Comparison of ENCODE assay signal across 7 cellular contexts in genomic region chr19:14516746-14517438, GRCh38. TPM values are rescaled to one million over a fixed set of nuclear protein-coding genes. Genes with fewer than 3 reads are reported as not detected.
DNase-seq lines count a peak whose midpoint lies in the region; ATAC-seq and TF ChIP-seq lines count a peak whose summit lies in the region.

No MANE protein-coding gene starts in this region.

- no peak for ATAC-seq in HCT116
- ATAC-seq in T-helper 17 cell = no peak
- no peak for ATAC-seq in HG03097 (IDR thresholded peaks at IDR 0.05; ENCODE audit: low FRiP score, unreplicated experiment)

- TSS peak; percentile 58 for BruUV-seq in HCT116 (replicated peaks; lab: Mats Ljungman, UMichigan)

- H3K27me3 Mint-ChIP-seq in T-helper 17 cell = no peaks in the 10 kb centered on the region

- TF ChIP-seq EP300 in sigmoid colon (IDR thresholded peaks at IDR 0.05) = no peak

- RAD21 ChIA-PET in HCT116 (lab: Charles Lee; ENCODE audit: low non-redundant PET in 1 of 2, low total read pairs in 2 of 2, uncharacterized antibody in 2 of 2, unreplicated experiment in 2 of 2) = interaction anchor here in 1 of 2 experiments (1.7 kb wide), 1 partner anchor 55 kb away, joined by 4 read pairs; the partner anchor contains the start of gene NDUFB7

- CTCF ChIA-PET in HCT116 (lab: Charles Lee) = interaction anchor here (1.9 kb wide), 1 partner anchor 38 kb away, joined by 4 read pairs; no protein-coding TSS in a partner anchor
- CTCF ChIA-PET in GM10248 (lab: Yijun Ruan, JAX) = interaction anchor here (2.0 kb wide), 2 partner anchors 10 to 11 kb away, joined by 8 to 10 read pairs; no protein-coding TSS in a partner anchor

- H3K36me3 ChIP-seq in HCT116 (ENCODE audit: control insufficient read depth in 1 of 2, insufficient read depth in 2 of 2, low read length in 2 of 2) (peaks cover 7 to 30% of the 10 kb centered on the region in 2 experiments; a peak in 3 of 4 replicates), sigmoid colon (peaks cover 17 to 32% (median 29%) of the 10 kb centered on the region in 4 donors)

- H3K36me3 Mint-ChIP-seq in T-helper 17 cell (ENCODE audit: low read depth) = peaks cover 8% of the 10 kb centered on the region

- no peak for TF ChIP-seq POLR2A in HCT116 (IDR thresholded peaks at IDR 0.05; ENCODE audit: borderline replicate concordance, extremely low read depth, insufficient read depth, insufficient read length)
- TF ChIP-seq POLR2A in sigmoid colon (IDR thresholded peaks at IDR 0.05) = no peak

- H3K9me2 ChIP-seq in HCT116 (ENCODE audit: insufficient read depth) = no peaks in the 10 kb centered on the region

- H3K27me3 ChIP-seq in HCT116 (ENCODE audit: insufficient read depth, low read length) = no peaks in the 10 kb centered on the region
- H3K27me3 ChIP-seq in sigmoid colon = no peaks in the 10 kb centered on the region

- peaks cover 42% of the 10 kb centered on the region for H3K4me1 Mint-ChIP-seq in T-helper 17 cell

- TF ChIP-seq CTCF in HCT116 (IDR thresholded peaks at IDR 0.05 in 2 of 3, conservative IDR thresholded peaks at IDR 0.05 in 1 of 3; ENCODE audit: borderline replicate concordance in 1 of 3, insufficient read depth in 1 of 3, low read depth in 2 of 3, low read length in 2 of 3) = no peak
- no peak for TF ChIP-seq CTCF in fibroblast of mammary gland (conservative IDR thresholded peaks at IDR 0.05; ENCODE audit: control insufficient read depth, insufficient read depth, low read depth, low read length)
- no peak for TF ChIP-seq CTCF in sigmoid colon (IDR thresholded peaks at IDR 0.05)
- no peak for TF ChIP-seq CTCF in GM10248 (IDR thresholded peaks at IDR 0.05; ENCODE audit: control extremely low read depth, extremely low read depth, low read depth, missing control alignments)

- peak overlapping the region; percentile 95 for H3K4me2 ChIP-seq in HCT116 (ENCODE audit: low read length)

- TF ChIP-seq RAD21 in HCT116 (IDR thresholded peaks at IDR 0.05; ENCODE audit: low read depth) = no peak; the same call in 1 of the 2 replicates

- peak overlapping the region; percentile 99 for H3K9ac ChIP-seq in HCT116 (ENCODE audit: low read length)

- POLR2A ChIA-PET in HCT116 (lab: Charles Lee) = interaction anchor here (0.7 to 4.7 kb wide), 3 partner anchors 9 to 34 kb away, joined by 3 to 112 read pairs (median 22); no protein-coding TSS in a partner anchor
- POLR2A ChIA-PET in GM10248 (lab: Yijun Ruan, JAX) = interaction anchor here (0.6 to 1.6 kb wide), 6 partner anchors 23 to 481 kb away, joined by 3 to 6 read pairs (median 4); no protein-coding TSS in a partner anchor

- H3K9me3 ChIP-seq in HCT116 (ENCODE audit: control insufficient read depth in 1 of 2, insufficient read depth in 1 of 2, low read depth in 1 of 2, low read length in 2 of 2) = no peaks in the 10 kb centered on the region
- H3K9me3 ChIP-seq in T-helper 17 cell (ENCODE audit: control insufficient read depth, low read length, poor library complexity, severe bottlenecking) = no peaks in the 10 kb centered on the region
- no peaks in the 10 kb centered on the region for H3K9me3 ChIP-seq in sigmoid colon

- peak overlapping the region; percentile 99 for H3K27ac Mint-ChIP-seq in T-helper 17 cell

- intact Hi-C loops in HCT116 (cut with micrococcal nuclease) = no loop called here
- intact Hi-C loops in sigmoid colon (cut with DNase I) = no loop called here

- H2AFZ ChIP-seq in HCT116 (ENCODE audit: low read depth, low read length, poor library complexity, severe bottlenecking) = no peak overlapping the region

- peaks cover 38% of the 10 kb centered on the region; the same call in 1 of the 2 replicates for H4K20me1 ChIP-seq in HCT116 (ENCODE audit: insufficient read depth)

- peak overlapping the region; percentile 90 to 96 for H3K4me3 ChIP-seq in HCT116 (replicated peaks in 1 of 2; ENCODE audit: low read depth in 1 of 2, low read length in 2 of 2)
- H3K4me3 ChIP-seq in fibroblast of mammary gland (ENCODE audit: control insufficient read depth, low read depth, low read length) = peak overlapping the region; percentile 76
- H3K4me3 ChIP-seq in sigmoid colon = peak overlapping the region; percentile 93 to 98 (median 96)

- H3K79me2 ChIP-seq in HCT116 (ENCODE audit: insufficient read depth, low read length) = peaks cover 44% of the 10 kb centered on the region

- 4 to 26% methylated on average over 22 of the region's 22 CpGs for WGBS in sigmoid colon, 2 donors

- H3K27ac ChIP-seq in HCT116 (ENCODE audit: low read depth, low read length) (peak overlapping the region; percentile 97), sigmoid colon (peak overlapping the region; percentile 99 to 100 (median 100))

- H3K4me1 ChIP-seq in HCT116 (ENCODE audit: control insufficient read depth in 1 of 2, insufficient read depth in 2 of 2, low read length in 2 of 2) = peaks cover 49 to 83% of the 10 kb centered on the region in 2 experiments
- peaks cover 0 to 42% (median 32%) of the 10 kb centered on the region in 4 donors for H3K4me1 ChIP-seq in sigmoid colon

- peak overlapping the region; percentile 94 for H3K4me3 Mint-ChIP-seq in T-helper 17 cell

- DNase-seq in HCT116 (ENCODE audit: low read depth, low spot score) (no peak), T-helper 17 cell (no peak), fibroblast of mammary gland (ENCODE audit: low read depth) (no peak), sigmoid colon (no peak), GM10248 (ENCODE audit: extremely low spot score) (no peak), T-helper 9 cell (no peak)

TF ChIP-seq in HCT116, 20 proteins besides CTCF, POLR2A, EP300 and RAD21 (continues in another document):
- no peak for TF ChIP-seq EZH2 (IDR thresholded peaks at IDR 0.05)
- TF ChIP-seq TCF7L2 (IDR thresholded peaks at IDR 0.05; ENCODE audit: borderline replicate concordance, extremely low read depth, insufficient read depth, insufficient read length) = no peak
- TF ChIP-seq SP1 (IDR thresholded peaks at IDR 0.05; ENCODE audit: low read depth) = no peak
- TF ChIP-seq, protein P1, sequence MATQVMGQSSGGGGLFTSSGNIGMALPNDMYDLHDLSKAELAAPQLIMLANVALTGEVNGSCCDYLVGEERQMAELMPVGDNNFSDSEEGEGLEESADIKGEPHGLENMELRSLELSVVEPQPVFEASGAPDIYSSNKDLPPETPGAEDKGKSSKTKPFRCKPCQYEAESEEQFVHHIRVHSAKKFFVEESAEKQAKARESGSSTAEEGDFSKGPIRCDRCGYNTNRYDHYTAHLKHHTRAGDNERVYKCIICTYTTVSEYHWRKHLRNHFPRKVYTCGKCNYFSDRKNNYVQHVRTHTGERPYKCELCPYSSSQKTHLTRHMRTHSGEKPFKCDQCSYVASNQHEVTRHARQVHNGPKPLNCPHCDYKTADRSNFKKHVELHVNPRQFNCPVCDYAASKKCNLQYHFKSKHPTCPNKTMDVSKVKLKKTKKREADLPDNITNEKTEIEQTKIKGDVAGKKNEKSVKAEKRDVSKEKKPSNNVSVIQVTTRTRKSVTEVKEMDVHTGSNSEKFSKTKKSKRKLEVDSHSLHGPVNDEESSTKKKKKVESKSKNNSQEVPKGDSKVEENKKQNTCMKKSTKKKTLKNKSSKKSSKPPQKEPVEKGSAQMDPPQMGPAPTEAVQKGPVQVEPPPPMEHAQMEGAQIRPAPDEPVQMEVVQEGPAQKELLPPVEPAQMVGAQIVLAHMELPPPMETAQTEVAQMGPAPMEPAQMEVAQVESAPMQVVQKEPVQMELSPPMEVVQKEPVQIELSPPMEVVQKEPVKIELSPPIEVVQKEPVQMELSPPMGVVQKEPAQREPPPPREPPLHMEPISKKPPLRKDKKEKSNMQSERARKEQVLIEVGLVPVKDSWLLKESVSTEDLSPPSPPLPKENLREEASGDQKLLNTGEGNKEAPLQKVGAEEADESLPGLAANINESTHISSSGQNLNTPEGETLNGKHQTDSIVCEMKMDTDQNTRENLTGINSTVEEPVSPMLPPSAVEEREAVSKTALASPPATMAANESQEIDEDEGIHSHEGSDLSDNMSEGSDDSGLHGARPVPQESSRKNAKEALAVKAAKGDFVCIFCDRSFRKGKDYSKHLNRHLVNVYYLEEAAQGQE (IDR thresholded peaks at IDR 0.05; ENCODE audit: low read depth) = no peak
- TF ChIP-seq MAX (IDR thresholded peaks at IDR 0.05) = no peak
- TF ChIP-seq SIN3A (IDR thresholded peaks at IDR 0.05; ENCODE audit: low read depth) = no peak
- no peak for TF ChIP-seq ZNF274 (IDR thresholded peaks at IDR 0.05; ENCODE audit: low read depth, low read length)
- no peak for TF ChIP-seq FOSL1 (IDR thresholded peaks at IDR 0.05; ENCODE audit: low read depth)
- no peak for TF ChIP-seq EZH2phosphoT487 (IDR thresholded peaks at IDR 0.05; ENCODE audit: borderline replicate concordance)
- no peak for TF ChIP-seq EGR1 (IDR thresholded peaks at IDR 0.05; ENCODE audit: low read depth)
- TF ChIP-seq, protein P2, sequence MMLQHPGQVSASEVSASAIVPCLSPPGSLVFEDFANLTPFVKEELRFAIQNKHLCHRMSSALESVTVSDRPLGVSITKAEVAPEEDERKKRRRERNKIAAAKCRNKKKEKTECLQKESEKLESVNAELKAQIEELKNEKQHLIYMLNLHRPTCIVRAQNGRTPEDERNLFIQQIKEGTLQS (IDR thresholded peaks at IDR 0.05) = no peak
- no peak for TF ChIP-seq SRF (IDR thresholded peaks at IDR 0.05; ENCODE audit: low read depth)

RNA-seq across cellular contexts. Expression of gene DNAJB1, which starts 1.3 kb away (rescaled TPM):
- 175 TPM for total RNA-seq in HCT116 (2021; ENCODE audit: unreplicated experiment)
- polyA plus RNA-seq in HCT116 (2012) = 129 and 139 TPM in 2 replicates
- total RNA-seq in T-helper 17 cell = 100 to 1,000 TPM; 483 to 558 TPM
- total RNA-seq in sigmoid colon = 10 to 100 TPM; 44.6 to 69.3 (median 51.9) TPM
- 100 to 1,000 TPM in 1 of 3 donors, 10 to 100 TPM in 2; 70.9 to 118 (median 77.6) TPM for polyA plus RNA-seq in sigmoid colon

RNA-seq across cellular contexts. Expression of gene TECR, which starts 12.5 kb away (rescaled TPM):
- total RNA-seq in HCT116 (2021; ENCODE audit: unreplicated experiment) = 232 TPM
- 305 and 352 TPM in 2 replicates for polyA plus RNA-seq in HCT116 (2012)
- 100 to 1,000 TPM; 111 to 125 TPM for total RNA-seq in T-helper 17 cell
- 10 to 100 TPM; 20.6 to 34.2 (median 30.0) TPM for total RNA-seq in sigmoid colon
- 100 to 1,000 TPM in 1 of 3 donors, 10 to 100 TPM in 2; 32.4 to 139 (median 37.2) TPM for polyA plus RNA-seq in sigmoid colon

RNA-seq across cellular contexts. Expression of gene GIPC1, which starts 21.0 kb away (rescaled TPM):
- total RNA-seq in HCT116 (2021; ENCODE audit: unreplicated experiment) (103 TPM), T-helper 17 cell (10 to 100 TPM; 34.8 to 38.6 TPM), sigmoid colon (10 to 100 TPM; 65.1 to 97.7 (median 68.5) TPM)
- polyA plus RNA-seq in HCT116 (2012) = 112 and 135 TPM in 2 replicates
- polyA plus RNA-seq in sigmoid colon = 100 to 1,000 TPM; 344 to 378 (median 351) TPM

RNA-seq across cellular contexts. Expression of gene PTGER1, which starts 41.7 kb away (rescaled TPM):
- total RNA-seq in HCT116 (2021; ENCODE audit: unreplicated experiment) (1.1 TPM), T-helper 17 cell (not detected), sigmoid colon (under 1 TPM in 2 of 4 donors, not detected in 2; 0.54 to 0.71 TPM)
- polyA plus RNA-seq in HCT116 (2012) = 0.47 and 0.55 TPM in 2 replicates
- polyA plus RNA-seq in sigmoid colon = under 1 TPM in 1 of 3 donors, not detected in 2; 0.67 TPM

RNA-seq across cellular contexts. Expression of gene NDUFB7, which starts 55.0 kb away (rescaled TPM):
- total RNA-seq in HCT116 (2021; ENCODE audit: unreplicated experiment) (167 TPM), T-helper 17 cell (10 to 100 TPM; 60.7 to 62.5 TPM), sigmoid colon (100 to 1,000 TPM; 475 to 652 (median 564) TPM)
- 214 and 236 TPM in 2 replicates for polyA plus RNA-seq in HCT116 (2012)
- 100 to 1,000 TPM; 601 to 853 (median 808) TPM for polyA plus RNA-seq in sigmoid colon
